Comparison of ENCODE assay signal across 8 cellular contexts in the genomic region with DNA sequence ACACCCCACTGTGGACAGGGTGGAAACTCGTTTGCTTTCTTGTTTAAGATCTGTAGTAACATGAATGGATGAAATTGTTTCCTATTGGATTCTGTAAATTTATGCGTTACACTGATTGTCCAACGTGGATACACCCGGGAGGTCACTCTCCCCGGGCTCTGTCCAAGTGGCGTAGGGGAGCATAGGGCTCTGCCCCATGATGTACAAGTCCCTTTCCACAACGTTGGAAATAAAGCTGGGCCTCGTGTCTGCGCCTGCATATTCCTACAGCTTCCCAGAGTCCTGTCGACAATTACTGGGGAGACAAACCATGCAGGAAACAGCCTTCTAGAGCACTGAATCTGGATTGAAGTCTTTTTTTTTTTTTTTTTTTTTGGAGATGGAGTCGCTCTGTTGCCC. TPM values are rescaled to one million over a fixed set of nuclear protein-coding genes. Genes with fewer than 3 reads are reported as not detected.
A peak's percentile ranks its signal among the peaks of the same experiment; 100 is the strongest.
DNase-seq lines count a peak whose midpoint lies in the region; ATAC-seq lines count a peak whose summit lies in the region.

No MANE protein-coding gene starts in this region.

- peaks cover 59% of the 10 kb centered on the region for H3K36me3 Mint-ChIP-seq in T-helper 1 cell treated with Interleukin-12 subunit alpha and Interleukin-12 subunit beta and Interleukin-4 antibody, amounts not matched to agents 30 μg/mL and 1 μg/mL, for 36 hours (ENCODE audit: low read depth)
- H3K36me3 Mint-ChIP-seq in activated CD4-positive, alpha-beta memory T cell treated with anti-CD3 and anti-CD28 coated beads, Interleukin-2, amount 10 ng/mL, durations not matched to agents 7 days and 5 days (ENCODE audit: low read depth), result peaks cover 68% of the 10 kb centered on the region

- POLR2A ChIA-PET in activated CD4-positive, alpha-beta memory T cell treated with anti-CD3 and anti-CD28 coated beads, Interleukin-2, amount 10 ng/mL, durations not matched to agents 7 days and 5 days (lab: Charles Lee), result interaction anchor here (0.6 to 14.5 kb wide), 21 partner anchors 11 to 984 kb away, joined by 3 to 264 read pairs (median 9); partner anchors contain the start of genes EYA3, GMEB1, MED18 and PHACTR4

- DNase-seq in T-helper 1 cell (no peak), right cardiac atrium (no peak), C1 segment of cervical spinal cord (lab: John Stamatoyannopoulos, UW) (no peak), NK-92 (lab: John Stamatoyannopoulos, UW; ENCODE audit: unreplicated experiment) (no peak)
- no peak for DNase-seq in activated CD4-positive, alpha-beta memory T cell treated with anti-CD3 and anti-CD28 coated beads, Interleukin-2, amount 10 ng/mL, durations not matched to agents 7 days and 5 days
- peak; percentile 52 for DNase-seq in stimulated activated CD4-positive, alpha-beta T cell treated with anti-CD3 and anti-CD28 coated beads, Interleukin-15, amount 100 ng/mL, for 24 hours

- 5% methylated on average over 11 of the region's 11 CpGs for WGBS in right cardiac atrium

- peak overlapping the region; percentile 28 for H3K27ac ChIP-seq in right cardiac atrium (ENCODE audit: low read length)

- no peaks in the 10 kb centered on the region for H3K27me3 ChIP-seq in right cardiac atrium (ENCODE audit: control insufficient read depth, insufficient read depth)

- H3K4me3 Mint-ChIP-seq in T-helper 1 cell treated with Interleukin-12 subunit alpha and Interleukin-12 subunit beta and Interleukin-4 antibody, amounts not matched to agents 30 μg/mL and 1 μg/mL, for 36 hours, result peak overlapping the region; percentile 99
- peak overlapping the region; percentile 98 for H3K4me3 Mint-ChIP-seq in activated CD4-positive, alpha-beta memory T cell treated with anti-CD3 and anti-CD28 coated beads, Interleukin-2, amount 10 ng/mL, durations not matched to agents 7 days and 5 days

- no peaks in the 10 kb centered on the region for H3K9me3 Mint-ChIP-seq in T-helper 1 cell treated with Interleukin-12 subunit alpha and Interleukin-12 subunit beta and Interleukin-4 antibody, amounts not matched to agents 30 μg/mL and 1 μg/mL, for 36 hours
- H3K9me3 Mint-ChIP-seq in activated CD4-positive, alpha-beta memory T cell treated with anti-CD3 and anti-CD28 coated beads, Interleukin-2, amount 10 ng/mL, durations not matched to agents 7 days and 5 days, result no peaks in the 10 kb centered on the region

- no peaks in the 10 kb centered on the region for H3K27me3 Mint-ChIP-seq in T-helper 1 cell treated with Interleukin-12 subunit alpha and Interleukin-12 subunit beta and Interleukin-4 antibody, amounts not matched to agents 30 μg/mL and 1 μg/mL, for 36 hours (ENCODE audit: low read depth)
- no peaks in the 10 kb centered on the region for H3K27me3 Mint-ChIP-seq in activated CD4-positive, alpha-beta memory T cell treated with anti-CD3 and anti-CD28 coated beads, Interleukin-2, amount 10 ng/mL, durations not matched to agents 7 days and 5 days

- H3K4me1 ChIP-seq in right cardiac atrium (ENCODE audit: control insufficient read depth, insufficient read depth, low read length), result peaks cover 10% of the 10 kb centered on the region

- peak overlapping the region; percentile 98 for H3K27ac Mint-ChIP-seq in T-helper 1 cell treated with Interleukin-12 subunit alpha and Interleukin-12 subunit beta and Interleukin-4 antibody, amounts not matched to agents 30 μg/mL and 1 μg/mL, for 36 hours
- peak overlapping the region; percentile 97 for H3K27ac Mint-ChIP-seq in activated CD4-positive, alpha-beta memory T cell treated with anti-CD3 and anti-CD28 coated beads, Interleukin-2, amount 10 ng/mL, durations not matched to agents 7 days and 5 days

- peak overlapping the region; percentile 94 for H3K4me3 ChIP-seq in right cardiac atrium (ENCODE audit: low read length)

- no peak for ATAC-seq in right cardiac atrium
- ATAC-seq in HG03520 (IDR thresholded peaks at IDR 0.05; ENCODE audit: unreplicated experiment), result no peak

- intact Hi-C loops in right cardiac atrium (cut with DNase I), result no loop called here

- CTCF ChIA-PET in activated CD4-positive, alpha-beta memory T cell treated with anti-CD3 and anti-CD28 coated beads, Interleukin-2, amount 10 ng/mL, durations not matched to agents 7 days and 5 days (lab: Charles Lee), result interaction anchor here (0.6 to 2.7 kb wide), 9 partner anchors 11 to 1706 kb away, joined by 3 to 9 read pairs (median 5); partner anchors contain the start of gene TAF12

- H3K9me3 ChIP-seq in right cardiac atrium (ENCODE audit: control insufficient read depth, low read length), result no peaks in the 10 kb centered on the region

- H3K4me1 Mint-ChIP-seq in T-helper 1 cell treated with Interleukin-12 subunit alpha and Interleukin-12 subunit beta and Interleukin-4 antibody, amounts not matched to agents 30 μg/mL and 1 μg/mL, for 36 hours (ENCODE audit: low read depth), result peaks cover 39% of the 10 kb centered on the region
- peaks cover 49% of the 10 kb centered on the region for H3K4me1 Mint-ChIP-seq in activated CD4-positive, alpha-beta memory T cell treated with anti-CD3 and anti-CD28 coated beads, Interleukin-2, amount 10 ng/mL, durations not matched to agents 7 days and 5 days

RNA-seq across cellular contexts. Expression of gene RCC1, which starts 1.4 kb away (rescaled TPM):
- total RNA-seq in activated CD4-positive, alpha-beta memory T cell treated with anti-CD3 and anti-CD28 coated beads, Interleukin-2, amount 10 ng/mL, durations not matched to agents 7 days and 5 days, result 10 to 100 TPM; 47.6 to 50.7 TPM
- 1 to 10 TPM; 4.4 to 8.3 (median 6.7) TPM for total RNA-seq in right cardiac atrium
- 4.1 TPM for polyA plus RNA-seq in right cardiac atrium

RNA-seq across cellular contexts. Expression of gene TRNAU1AP, which starts 45.6 kb away (rescaled TPM):
- 10 to 100 TPM; 56.9 to 58.9 TPM for total RNA-seq in activated CD4-positive, alpha-beta memory T cell treated with anti-CD3 and anti-CD28 coated beads, Interleukin-2, amount 10 ng/mL, durations not matched to agents 7 days and 5 days
- 10 to 100 TPM; 13.4 to 19.0 (median 16.1) TPM for total RNA-seq in right cardiac atrium
- polyA plus RNA-seq in right cardiac atrium, result 17.0 TPM

Comparison
In these comparisons a context has a peak if more than half of its experiments do, and no peak if none do; other contexts are left out.
1. RNA of gene RCC1, which starts 1.4 kb away (total RNA-seq): 47.6 to 50.7 TPM in activated CD4-positive, alpha-beta memory T cell treated with anti-CD3 and anti-CD28 coated beads, Interleukin-2, amount 10 ng/mL, durations not matched to agents 7 days and 5 days; 4.4 to 8.3 TPM in right cardiac atrium; every median in the first group is over 4 times any median in the second.